Comparison of ENCODE assay signal across 23 cellular contexts in genomic region chr10:47243356-47243755, GRCh38. TPM values are rescaled to one million over a fixed set of nuclear protein-coding genes. Genes with fewer than 3 reads are reported as not detected.
"Had no signal": no experiment of that assay in that cellular context is flagged by ENCODE, and none has a peak within 500 bp of the region (broad histone marks: within the 10 kb centered on the region; RNA-seq: fewer than 3 reads in every experiment).

No MANE protein-coding gene starts in this region.

- ATAC-seq: foreskin keratinocyte; heart left ventricle; left lobe of liver; naive thymus-derived CD4-positive, alpha-beta T cell; stimulated activated naive B cell treated with anti-CD40 and anti-IgM and Interleukin-4, amounts not matched to agents 10 μg/mL and 1 μg/mL and 100 μg/mL, for 72 hours had no signal

- H3K36me3 ChIP-seq: esophagus muscularis mucosa, gastroesophageal sphincter, heart left ventricle, ovary, suprapubic skin, thyroid gland had no signal

- H3K4me1 ChIP-seq: esophagus muscularis mucosa, foreskin keratinocyte, gastroesophageal sphincter, psoas muscle, thyroid gland had no signal

- DNase-seq: dorsolateral prefrontal cortex; effector CD4-positive, alpha-beta T cell; foreskin keratinocyte; mesenchymal stem cell; midbrain; naive thymus-derived CD4-positive, alpha-beta T cell; nucleus accumbens; stimulated activated CD4-positive, alpha-beta T cell treated with anti-CD3 and anti-CD28 coated beads, Interleukin-15, amount 100 ng/mL, for 24 hours; stimulated activated CD4-positive, alpha-beta T cell treated with anti-CD3 and anti-CD28 coated beads, Interleukin-2, amount 100 ng/mL, for 48 hours; stimulated activated naive B cell treated with anti-CD40 and anti-IgM and Interleukin-4, amounts not matched to agents 10 μg/mL and 1 μg/mL and 100 μg/mL, for 72 hours had no signal

- H3K27me3 ChIP-seq: esophagus muscularis mucosa, hepatocyte, ovary, suprapubic skin, thyroid gland had no signal

- H3K9me3 ChIP-seq: esophagus muscularis mucosa, gastroesophageal sphincter, ovary, psoas muscle, suprapubic skin, thyroid gland had no signal

- H3K27ac ChIP-seq: dorsolateral prefrontal cortex, esophagus muscularis mucosa, foreskin keratinocyte, gastroesophageal sphincter, heart left ventricle, hepatocyte, ovary, psoas muscle, skin epidermis, suprapubic skin, thyroid gland had no signal

- H3K4me3 ChIP-seq: dorsolateral prefrontal cortex, esophagus muscularis mucosa, gastroesophageal sphincter, heart left ventricle, hepatocyte, ovary, psoas muscle, skin epidermis, suprapubic skin, thyroid gland had no signal

RNA-seq across cellular contexts. Expression of gene GDF10, which starts 56.6 kb away (rescaled TPM):
- total RNA-seq: endothelial cell of umbilical vein, epithelial cell of proximal tubule, foreskin keratinocyte, renal cortical epithelial cell had no signal
- polyA plus RNA-seq: endothelial cell of umbilical vein, foreskin keratinocyte had no signal
